In genomic region chr11:112289588-112290461, GRCh38 we compare ENCODE assay signal across 8 cellular contexts. TPM values are rescaled to one million over a fixed set of nuclear protein-coding genes. Genes with fewer than 3 reads are reported as not detected.
DNase-seq lines count a peak whose midpoint lies in the region; ATAC-seq, FAIRE-seq and TF ChIP-seq lines count a peak whose summit lies in the region.

No MANE protein-coding gene starts in this region.

- TF ChIP-seq EP300 in gastroesophageal sphincter (IDR thresholded peaks at IDR 0.05): no peak

- ATAC-seq in GM21381 (IDR thresholded peaks at IDR 0.05; ENCODE audit: unreplicated experiment) (peak; percentile 99), RWPE2 (ENCODE audit: low read depth) (peak; percentile 83), gastroesophageal sphincter (peak; percentile 89)

- no peaks in the 10 kb centered on the region for H3K9me3 ChIP-seq in RWPE2 (ENCODE audit: severe bottlenecking)
- no peaks in the 10 kb centered on the region for H3K9me3 ChIP-seq in gastroesophageal sphincter
- no peaks in the 10 kb centered on the region for H3K9me3 ChIP-seq in neutrophil

- WGBS in gastroesophageal sphincter (ENCODE audit: low coverage in 1 of 2), 2 donors: 2 to 22% methylated on average over 3 to 6 of the region's 58 CpGs

- H3K4me1 ChIP-seq in RWPE2 (ENCODE audit: insufficient read depth, poor library complexity, severe bottlenecking) (peaks cover 18% of the 10 kb centered on the region), gastroesophageal sphincter (peaks cover 3 to 50% (median 7%) of the 10 kb centered on the region in 3 donors), neutrophil (ENCODE audit: control insufficient read depth in 1 of 2, insufficient read depth in 1 of 2, low read depth in 1 of 2, low read length in 1 of 2) (peaks cover 22 to 23% of the 10 kb centered on the region in 2 experiments)

- H3K36me3 ChIP-seq in RWPE2 (ENCODE audit: low read depth) (no peaks in the 10 kb centered on the region), gastroesophageal sphincter (no peaks in the 10 kb centered on the region), neutrophil (no peaks in the 10 kb centered on the region)

- TF ChIP-seq POLR2A in gastroesophageal sphincter (IDR thresholded peaks at IDR 0.05): peak in 1 of 2 donors; percentile 22

- no peak overlapping the region for H3K27ac ChIP-seq in RWPE2 (ENCODE audit: poor library complexity, severe bottlenecking)
- H3K27ac ChIP-seq in gastroesophageal sphincter: peak overlapping the region; percentile 40 to 90 (median 86)
- H3K27ac ChIP-seq in neutrophil: peak overlapping the region; percentile 6

- TF ChIP-seq CTCF in RWPE2 (IDR thresholded peaks at IDR 0.05; ENCODE audit: poor library complexity, severe bottlenecking) (peak; percentile 96), gastroesophageal sphincter (IDR thresholded peaks at IDR 0.05) (peak; percentile 79 to 98 (median 91)), neutrophil (IDR thresholded peaks at IDR 0.05) (peak; percentile 71)

- FAIRE-seq in HTR-8/SVneo (lab: Jason Lieb, UNC): peak; percentile 98

- peak overlapping the region; percentile 37 for H3K4me3 ChIP-seq in RWPE2 (ENCODE audit: severe bottlenecking)
- peak overlapping the region; percentile 47 to 68 for H3K4me3 ChIP-seq in gastroesophageal sphincter
- H3K4me3 ChIP-seq in neutrophil (ENCODE audit: low read depth in 1 of 2, low read length in 1 of 2): peak overlapping the region; percentile 56 to 71

- DNase-seq in D341Med (ENCODE audit: low spot score) (peak; percentile 95), HTR-8/SVneo (ENCODE audit: insufficient read length, low spot score) (peak; percentile 92), RWPE2 (ENCODE audit: low spot score) (peak; percentile 73), superior temporal gyrus (ENCODE audit: extremely low spot score) (peak; percentile 73)
- DNase-seq in activated naive CD4-positive, alpha-beta T cell (lab: John Stamatoyannopoulos, UW): peak; percentile 48 to 82 (median 70)

- H3K27me3 ChIP-seq in RWPE2 (ENCODE audit: insufficient read depth, poor library complexity, severe bottlenecking) (no peaks in the 10 kb centered on the region), gastroesophageal sphincter (no peaks in the 10 kb centered on the region), neutrophil (peaks cover 6% of the 10 kb centered on the region)

RNA-seq across cellular contexts. Expression of gene PLET1, which starts 29.2 kb away (rescaled TPM):
- total RNA-seq in gastroesophageal sphincter: not detected
